ENCODE assay signal across 8 cellular contexts in genomic region chr9:122464633-122465567, GRCh38. TPM values are rescaled to one million over a fixed set of nuclear protein-coding genes. Genes with fewer than 3 reads are reported as not detected.
A peak's percentile ranks its signal among the peaks of the same experiment; 100 is the strongest.
DNase-seq lines count a peak whose midpoint lies in the region; ATAC-seq and TF ChIP-seq lines count a peak whose summit lies in the region.

No MANE protein-coding gene starts in this region.

- peak; percentile 91 for TF ChIP-seq CTCF in Loucy (conservative IDR thresholded peaks at IDR 0.05; ENCODE audit: low read length)
- peak; percentile 90 for TF ChIP-seq CTCF in foreskin keratinocyte (conservative IDR thresholded peaks at IDR 0.05)

- H3K4me2 ChIP-seq in Loucy (ENCODE audit: low read depth, low read length, poor library complexity, severe bottlenecking), result peak overlapping the region; percentile 99

- peak overlapping the region; percentile 92 for H3K4me3 ChIP-seq in Loucy (ENCODE audit: low read length, poor library complexity, severe bottlenecking)

- peak overlapping the region; percentile 81 for H3K9ac ChIP-seq in Loucy (ENCODE audit: low read depth, low read length, poor library complexity, severe bottlenecking)

- peak overlapping the region; percentile 97 for H2AFZ ChIP-seq in Loucy (ENCODE audit: low read length)

- H3K79me2 ChIP-seq in Loucy (ENCODE audit: insufficient read depth, low read length), result no peaks in the 10 kb centered on the region

- H3K27ac ChIP-seq in foreskin keratinocyte, result no peak overlapping the region

- no peaks in the 10 kb centered on the region for H3K36me3 ChIP-seq in Loucy (ENCODE audit: insufficient read depth, low read length)

- no peaks in the 10 kb centered on the region for H3K9me2 ChIP-seq in Loucy (replicated peaks; ENCODE audit: low read depth, low read length)

- H3K4me1 ChIP-seq in Loucy (ENCODE audit: insufficient read depth, low read length, poor library complexity, severe bottlenecking) (peaks cover 11% of the 10 kb centered on the region), foreskin keratinocyte (no peaks in the 10 kb centered on the region)

- peak; percentile 39 for DNase-seq in DMS79 (lab: John Stamatoyannopoulos, UW)
- DNase-seq in SHP77 (lab: John Stamatoyannopoulos, UW), result peak; percentile 84 to 85
- DNase-seq in activated T-helper 9 cell treated with anti-CD3 and anti-CD28 coated beads, Interleukin-2, amount 50 U/mL, for 16 hours (ENCODE audit: low read depth), result peak; percentile 33
- DNase-seq in foreskin keratinocyte, result peak in 1 of 2 donors; percentile 70
- peak; percentile 74 for DNase-seq in occipital lobe (lab: John Stamatoyannopoulos, UW)
- peak; percentile 94 for DNase-seq in superior temporal gyrus (ENCODE audit: extremely low spot score)

- H3F3A ChIP-seq in Loucy (ENCODE audit: low read depth), result no peaks in the 10 kb centered on the region

- H3K27me3 ChIP-seq in Loucy (ENCODE audit: insufficient read depth, low read length, poor library complexity, severe bottlenecking) (peaks cover 5% of the 10 kb centered on the region), foreskin keratinocyte (peaks cover 34% of the 10 kb centered on the region)

- no peaks in the 10 kb centered on the region for H3K9me3 ChIP-seq in Loucy (ENCODE audit: insufficient read depth, low read depth, low read length)

- no peaks in the 10 kb centered on the region for H4K20me1 ChIP-seq in Loucy (ENCODE audit: insufficient read depth, low read length, poor library complexity, severe bottlenecking)

- ATAC-seq in GM21825 (IDR thresholded peaks at IDR 0.05; ENCODE audit: unreplicated experiment) (peak; percentile 72), foreskin keratinocyte (peak; percentile 87)

RNA-seq across cellular contexts. Expression of gene OR1J1, which starts 12.8 kb away (rescaled TPM):
- total RNA-seq in foreskin keratinocyte (not detected in 2 replicates), occipital lobe (not detected)
- not detected in 2 replicates for polyA plus RNA-seq in foreskin keratinocyte

RNA-seq across cellular contexts. Expression of gene OR1J2, which starts 45.7 kb away (rescaled TPM):
- total RNA-seq in foreskin keratinocyte, result not detected in 2 replicates
- not detected in 2 replicates for polyA plus RNA-seq in foreskin keratinocyte
- not detected for total RNA-seq in occipital lobe

RNA-seq across cellular contexts. Expression of gene OR1J4, which starts 54.0 kb away (rescaled TPM):
- total RNA-seq in foreskin keratinocyte (not detected in 2 replicates), occipital lobe (not detected)
- not detected in 2 replicates for polyA plus RNA-seq in foreskin keratinocyte
